ENCODE assay signal across 8 cellular contexts in the genomic region with DNA sequence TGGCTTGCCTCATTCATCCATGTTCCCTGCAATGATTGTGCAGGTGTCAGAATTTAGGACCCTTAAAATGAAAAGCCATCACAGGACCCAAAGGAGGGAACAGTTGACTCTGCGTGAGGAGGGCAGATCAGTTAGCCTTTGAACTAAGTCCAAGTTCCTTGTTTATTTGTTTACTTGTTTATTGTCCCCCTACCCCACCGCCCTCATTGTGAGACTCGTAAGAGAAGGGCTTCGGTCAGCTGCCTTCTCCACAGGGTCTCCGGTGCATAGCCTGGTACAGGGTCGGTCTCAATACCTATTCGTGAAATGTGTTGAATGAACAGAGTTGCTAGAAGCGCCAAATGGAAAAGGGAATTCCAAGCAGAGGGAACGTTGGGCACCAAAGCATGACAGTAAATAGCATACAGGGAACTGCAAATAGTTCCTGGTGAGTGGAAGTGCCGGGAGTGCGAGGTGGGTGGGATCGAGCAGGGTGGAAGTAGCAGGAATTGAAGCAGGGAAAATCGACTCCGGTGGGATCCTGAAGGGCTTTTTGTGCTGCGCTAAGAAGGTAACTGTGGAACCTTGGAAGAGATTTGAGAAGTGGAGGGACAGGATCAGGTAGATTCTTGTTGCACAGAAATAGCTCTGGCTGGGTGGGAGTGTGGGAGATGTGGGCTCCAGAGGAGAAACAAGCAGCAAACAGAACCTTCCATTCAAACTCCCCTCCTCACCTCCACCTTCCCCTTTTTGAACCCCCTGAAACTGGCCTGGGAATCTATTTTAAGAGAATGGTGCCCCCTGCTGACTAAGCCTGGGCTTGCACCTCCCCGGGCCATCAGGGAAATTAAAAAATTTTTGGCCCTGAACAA. TPM values are rescaled to one million over a fixed set of nuclear protein-coding genes. Genes with fewer than 3 reads are reported as not detected.
DNase-seq lines count a peak whose midpoint lies in the region; ATAC-seq and TF ChIP-seq lines count a peak whose summit lies in the region.

No MANE protein-coding gene starts in this region.

- peaks cover 14% of the 10 kb centered on the region for H3K4me1 ChIP-seq in adipocyte (ENCODE audit: control insufficient read depth, insufficient read depth, low read length)
- H3K4me1 ChIP-seq in iPS-15b (ENCODE audit: control insufficient read depth, insufficient read depth, low read length), result no peaks in the 10 kb centered on the region

- CTCF ChIA-PET in Calu3 (lab: Charles Lee), result interaction anchor here (1.0 to 3.7 kb wide), 4 partner anchors 13 to 128 kb away, joined by 3 to 26 read pairs (median 9); a partner anchor contains a TSS

- H3K27me3 ChIP-seq in adipocyte (replicated peaks; ENCODE audit: control insufficient read depth, insufficient read depth, low read length), result peaks cover 6% of the 10 kb centered on the region
- peaks cover 2% of the 10 kb centered on the region for H3K27me3 ChIP-seq in iPS-15b (ENCODE audit: control insufficient read depth, insufficient read depth, low read length)

- H3K9ac ChIP-seq in adipocyte (ENCODE audit: low read length), result no peak overlapping the region
- H3K9ac ChIP-seq in iPS-15b (ENCODE audit: low read depth, low read length), result peak overlapping the region; percentile 66

- no TSS peak for BruUV-seq in Calu3 (replicated peaks; lab: Mats Ljungman, UMichigan)

- peaks cover 14% of the 10 kb centered on the region for H3K36me3 Mint-ChIP-seq in Calu3 (ENCODE audit: insufficient read depth, unreplicated experiment)

- H3K27me3 Mint-ChIP-seq in Calu3 (ENCODE audit: unreplicated experiment), result peaks cover 26% of the 10 kb centered on the region

- H3K4me3 ChIP-seq in Jurkat, Clone E6-1 (ENCODE audit: low read length), result no peak overlapping the region
- H3K4me3 ChIP-seq in adipocyte (ENCODE audit: low read length) (no peak overlapping the region), iPS-15b (ENCODE audit: low read depth, low read length) (peak overlapping the region; percentile 53)

- H3K9me3 Mint-ChIP-seq in Calu3 (ENCODE audit: low read depth, unreplicated experiment), result no peaks in the 10 kb centered on the region

- no peak overlapping the region for H3K4me3 Mint-ChIP-seq in Calu3 (ENCODE audit: low read depth, unreplicated experiment)

- peaks cover 17% of the 10 kb centered on the region for H3K4me1 Mint-ChIP-seq in Calu3 (ENCODE audit: low read depth, unreplicated experiment)

- H3K27ac Mint-ChIP-seq in Calu3 (ENCODE audit: unreplicated experiment), result no peak overlapping the region

- ATAC-seq in GM21529 (IDR thresholded peaks at IDR 0.05; ENCODE audit: unreplicated experiment) (no peak), GM21360 (IDR thresholded peaks at IDR 0.05; ENCODE audit: unreplicated experiment) (no peak)

- intact Hi-C loops in Calu3 (cut with micrococcal nuclease; ENCODE audit: unreplicated experiment), result loop anchor here (1.0 to 10.0 kb wide), 2 partner anchors 127 to 260 kb away; no protein-coding TSS in a partner anchor

- H3K36me3 ChIP-seq in adipocyte (ENCODE audit: control insufficient read depth, insufficient read depth, low read length, severe bottlenecking) (peaks cover 5% of the 10 kb centered on the region), iPS-15b (ENCODE audit: control insufficient read depth, insufficient read depth, low read length) (no peaks in the 10 kb centered on the region)

- peak; percentile 94 for TF ChIP-seq CTCF in Calu3 (IDR thresholded peaks at IDR 0.05; ENCODE audit: unreplicated experiment)

- H3K9me3 ChIP-seq in adipocyte (ENCODE audit: control insufficient read depth, low read length) (no peaks in the 10 kb centered on the region), iPS-15b (ENCODE audit: control insufficient read depth, insufficient read depth, low read length) (no peaks in the 10 kb centered on the region)

- peak; percentile 75 for DNase-seq in Calu3
- DNase-seq in Jurkat, Clone E6-1 (ENCODE audit: low read depth, low spot score), result peak; percentile 48
- peak; percentile 28 to 69 (median 53) for DNase-seq in T-helper 1 cell
- DNase-seq in adipocyte (ENCODE audit: low read depth), result peak; percentile 77
- peak; percentile 71 for DNase-seq in stimulated activated CD4-positive, alpha-beta T cell treated with anti-CD3 and anti-CD28 coated beads, Interleukin-12 subunit alpha, Interleukin-12 subunit beta, amount 100 ng/mL, for 4 hours

RNA-seq across cellular contexts. Expression of a gene that starts 12.7 kb away (rescaled TPM):
- total RNA-seq in Calu3 (2022), result 117 and 127 TPM in 2 replicates
- 95.8 TPM for polyA plus RNA-seq in Jurkat, Clone E6-1 (2012; ENCODE audit: insufficient read depth, insufficient read length)

RNA-seq across cellular contexts. Expression of a gene that starts 17.2 kb away (rescaled TPM):
- total RNA-seq in Calu3 (2022), result 79.0 and 79.9 TPM in 2 replicates
- polyA plus RNA-seq in Jurkat, Clone E6-1 (2012; ENCODE audit: insufficient read depth, insufficient read length), result 50.8 TPM
